In the genomic region with DNA sequence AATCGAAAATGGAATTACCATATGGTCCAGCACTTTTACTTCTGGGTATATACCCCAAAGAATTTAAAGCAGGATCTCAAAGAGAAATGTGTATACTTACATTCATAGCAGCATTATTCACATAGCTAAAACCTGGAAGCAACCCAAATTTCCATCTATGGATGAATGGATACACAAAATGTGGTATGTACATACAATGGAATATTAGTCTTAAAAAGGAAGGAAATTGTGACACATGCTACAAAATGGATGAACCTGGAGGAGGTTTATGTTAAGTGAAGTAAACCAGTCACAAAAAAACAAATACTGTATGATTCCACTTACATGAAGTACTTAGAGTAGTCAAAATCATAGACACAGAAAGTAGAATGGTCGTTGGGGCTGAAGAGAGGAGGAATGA, we compare ENCODE assay signal across 2 cellular contexts.
TF ChIP-seq lines count a peak whose summit lies in the region.

No MANE protein-coding gene starts in this region.

TF ChIP-seq in IMR-90, 13 proteins besides CTCF, POLR2A, EP300 and RAD21:
- no peak for TF ChIP-seq FOS (IDR thresholded peaks at IDR 0.05; ENCODE audit: low read depth, low read length)
- TF ChIP-seq, protein P1, sequence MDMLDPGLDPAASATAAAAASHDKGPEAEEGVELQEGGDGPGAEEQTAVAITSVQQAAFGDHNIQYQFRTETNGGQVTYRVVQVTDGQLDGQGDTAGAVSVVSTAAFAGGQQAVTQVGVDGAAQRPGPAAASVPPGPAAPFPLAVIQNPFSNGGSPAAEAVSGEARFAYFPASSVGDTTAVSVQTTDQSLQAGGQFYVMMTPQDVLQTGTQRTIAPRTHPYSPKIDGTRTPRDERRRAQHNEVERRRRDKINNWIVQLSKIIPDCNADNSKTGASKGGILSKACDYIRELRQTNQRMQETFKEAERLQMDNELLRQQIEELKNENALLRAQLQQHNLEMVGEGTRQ (IDR thresholded peaks at IDR 0.05; ENCODE audit: low read depth, low read length) = no peak
- TF ChIP-seq, protein P2, sequence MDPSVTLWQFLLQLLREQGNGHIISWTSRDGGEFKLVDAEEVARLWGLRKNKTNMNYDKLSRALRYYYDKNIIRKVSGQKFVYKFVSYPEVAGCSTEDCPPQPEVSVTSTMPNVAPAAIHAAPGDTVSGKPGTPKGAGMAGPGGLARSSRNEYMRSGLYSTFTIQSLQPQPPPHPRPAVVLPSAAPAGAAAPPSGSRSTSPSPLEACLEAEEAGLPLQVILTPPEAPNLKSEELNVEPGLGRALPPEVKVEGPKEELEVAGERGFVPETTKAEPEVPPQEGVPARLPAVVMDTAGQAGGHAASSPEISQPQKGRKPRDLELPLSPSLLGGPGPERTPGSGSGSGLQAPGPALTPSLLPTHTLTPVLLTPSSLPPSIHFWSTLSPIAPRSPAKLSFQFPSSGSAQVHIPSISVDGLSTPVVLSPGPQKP (IDR thresholded peaks at IDR 0.05; ENCODE audit: borderline replicate concordance, low read depth, low read length) = no peak
- no peak for TF ChIP-seq CEBPB (IDR thresholded peaks at IDR 0.05; ENCODE audit: low read depth, low read length)
- no peak for TF ChIP-seq BHLHE40 (IDR thresholded peaks at IDR 0.05; ENCODE audit: low read depth, low read length)
- TF ChIP-seq NFE2L2 (IDR thresholded peaks at IDR 0.05; ENCODE audit: low read depth, low read length) = no peak

TF ChIP-seq in endothelial cell of umbilical vein, 7 proteins besides CTCF, POLR2A, EP300 and RAD21:
- TF ChIP-seq FOS (IDR thresholded peaks at IDR 0.05; ENCODE audit: borderline replicate concordance, insufficient read depth, low read length) (peak; percentile 43), EZH2 (IDR thresholded peaks at IDR 0.05; ENCODE audit: borderline replicate concordance, low read depth, low read length, severe bottlenecking) (no peak), POLR2AphosphoS5 (IDR thresholded peaks at IDR 0.05; ENCODE audit: insufficient read depth, low read depth, low read length) (no peak), JUN (IDR thresholded peaks at IDR 0.05; ENCODE audit: borderline replicate concordance, insufficient read depth, insufficient read length, low read depth) (peak; percentile 66), GATA2 (IDR thresholded peaks at IDR 0.05; ENCODE audit: insufficient read depth, insufficient read length, low read depth, low read length) (no peak), MYC (IDR thresholded peaks at IDR 0.05; ENCODE audit: low read depth, low read length) (no peak)
